Comparison of ENCODE assay signal across 8 cellular contexts in the genomic region with DNA sequence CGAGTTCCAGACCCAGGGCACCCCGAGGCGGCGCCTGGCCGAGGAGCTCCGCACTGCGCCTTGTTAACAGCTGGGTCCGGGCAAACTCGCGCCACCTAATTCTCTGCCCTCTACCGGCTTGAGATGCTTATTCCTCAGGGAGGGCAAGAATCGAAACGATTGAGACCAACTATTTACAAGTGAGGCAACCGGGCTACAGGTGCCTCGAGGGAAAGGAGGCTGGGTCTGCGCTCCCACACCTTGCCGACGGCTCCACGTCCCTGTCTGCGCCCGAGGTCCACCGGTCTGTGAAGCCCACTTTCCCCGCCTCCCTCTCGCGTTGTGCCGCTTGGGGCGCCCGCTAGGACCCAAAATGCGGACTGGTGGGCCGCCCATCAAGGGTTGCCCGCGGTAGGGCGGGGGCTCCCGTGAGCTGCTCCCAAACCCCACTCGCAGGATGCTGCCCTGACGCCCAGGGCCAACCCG. TPM values are rescaled to one million over a fixed set of nuclear protein-coding genes. Genes with fewer than 3 reads are reported as not detected.
DNase-seq lines count a peak whose midpoint lies in the region; ATAC-seq and TF ChIP-seq lines count a peak whose summit lies in the region.

No MANE protein-coding gene starts in this region.

- H3K27ac Mint-ChIP-seq in CD8-positive, alpha-beta memory T cell = peak overlapping the region; percentile 59 to 93 (median 87)
- no peak overlapping the region for H3K27ac Mint-ChIP-seq in activated naive CD4-positive, alpha-beta T cell treated with anti-CD3 and anti-CD28 coated beads, Interleukin-2, amount 50 U/mL, for 24 hours

- peak overlapping the region; percentile 48 for H3K4me3 ChIP-seq in CD8-positive, alpha-beta memory T cell (ENCODE audit: low read length)
- H3K4me3 ChIP-seq in SJCRH30 (peak overlapping the region; percentile 84), heart left ventricle (peak overlapping the region; percentile 62 to 97 (median 85))

- H3K36me3 Mint-ChIP-seq in CD8-positive, alpha-beta memory T cell = peaks cover 0 to 19% (median 0%) of the 10 kb centered on the region in 3 donors
- H3K36me3 Mint-ChIP-seq in activated naive CD4-positive, alpha-beta T cell treated with anti-CD3 and anti-CD28 coated beads, Interleukin-2, amount 50 U/mL, for 24 hours = peaks cover 2% of the 10 kb centered on the region

- H3K4me3 Mint-ChIP-seq in CD8-positive, alpha-beta memory T cell = peak overlapping the region; percentile 85 to 94 (median 90)
- H3K4me3 Mint-ChIP-seq in activated naive CD4-positive, alpha-beta T cell treated with anti-CD3 and anti-CD28 coated beads, Interleukin-2, amount 50 U/mL, for 24 hours = peak overlapping the region; percentile 94

- DNase-seq in CD8-positive, alpha-beta memory T cell = peak; percentile 46 to 75 (median 64)
- DNase-seq in SJCRH30 (peak; percentile 76 to 79), heart left ventricle (peak; percentile 46 to 72 (median 57)), posterior cingulate gyrus (peak; percentile 32 to 93 (median 48)), ureter (ENCODE audit: low spot score) (peak; percentile 63)

- intact Hi-C loops in heart left ventricle (cut with DNase I) = no loop called here
- intact Hi-C loops in posterior cingulate gyrus (cut with DNase I) = no loop called here

- WGBS in heart left ventricle, 4 donors = 0 to 1% (median 1%) methylated on average over 8 to 37 of the region's 37 CpGs

- POLR2A ChIA-PET in CD8-positive, alpha-beta memory T cell (lab: Charles Lee) = interaction anchor here (0.7 to 1.9 kb wide), 3 partner anchors 25 to 752 kb away, joined by 3 to 8 read pairs (median 3); a partner anchor contains a TSS

- H3K36me3 ChIP-seq in CD8-positive, alpha-beta memory T cell (ENCODE audit: insufficient read depth, low read length) = no peaks in the 10 kb centered on the region
- H3K36me3 ChIP-seq in SJCRH30 = peaks cover 8% of the 10 kb centered on the region
- peaks cover 0 to 6% (median 4%) of the 10 kb centered on the region in 9 donors for H3K36me3 ChIP-seq in heart left ventricle

- no peaks in the 10 kb centered on the region for H3K9me3 ChIP-seq in CD8-positive, alpha-beta memory T cell (ENCODE audit: low read length)
- H3K9me3 ChIP-seq in SJCRH30 (replicated peaks) (no peaks in the 10 kb centered on the region), heart left ventricle (no peaks in the 10 kb centered on the region)

- TF ChIP-seq POLR2A in heart left ventricle (IDR thresholded peaks at IDR 0.05) = no peak

- H3K4me1 Mint-ChIP-seq in CD8-positive, alpha-beta memory T cell = peaks cover 54 to 61% (median 59%) of the 10 kb centered on the region in 3 donors
- H3K4me1 Mint-ChIP-seq in activated naive CD4-positive, alpha-beta T cell treated with anti-CD3 and anti-CD28 coated beads, Interleukin-2, amount 50 U/mL, for 24 hours = peaks cover 58% of the 10 kb centered on the region

- H3K4me1 ChIP-seq in CD8-positive, alpha-beta memory T cell (ENCODE audit: insufficient read depth, low read length) = peaks cover 30% of the 10 kb centered on the region
- H3K4me1 ChIP-seq in SJCRH30 = peaks cover 32% of the 10 kb centered on the region
- H3K4me1 ChIP-seq in heart left ventricle = peaks cover 0 to 41% (median 29%) of the 10 kb centered on the region in 12 donors

- CTCF ChIA-PET in CD8-positive, alpha-beta memory T cell (lab: Charles Lee) = interaction anchor here (1.2 to 7.3 kb wide), 9 partner anchors 10 to 56 kb away, joined by 3 to 55 read pairs (median 6); no protein-coding TSS in a partner anchor

- no peaks in the 10 kb centered on the region for H3K9me3 Mint-ChIP-seq in CD8-positive, alpha-beta memory T cell
- no peaks in the 10 kb centered on the region for H3K9me3 Mint-ChIP-seq in activated naive CD4-positive, alpha-beta T cell treated with anti-CD3 and anti-CD28 coated beads, Interleukin-2, amount 50 U/mL, for 24 hours

- peak; percentile 40 for ATAC-seq in GM19372 (IDR thresholded peaks at IDR 0.05; ENCODE audit: low read depth, unreplicated experiment)
- peak; percentile 48 for ATAC-seq in HG03460 (IDR thresholded peaks at IDR 0.05; ENCODE audit: unreplicated experiment)
- peak; percentile 4 to 75 (median 49) for ATAC-seq in heart left ventricle

- H3K27ac ChIP-seq in CD8-positive, alpha-beta memory T cell (ENCODE audit: low read depth, low read length) = peak overlapping the region; percentile 62
- H3K27ac ChIP-seq in SJCRH30 (peak overlapping the region; percentile 60), heart left ventricle (peak overlapping the region; percentile 66 to 94 (median 88))

- H3K27me3 Mint-ChIP-seq in CD8-positive, alpha-beta memory T cell = no peaks in the 10 kb centered on the region
- no peaks in the 10 kb centered on the region for H3K27me3 Mint-ChIP-seq in activated naive CD4-positive, alpha-beta T cell treated with anti-CD3 and anti-CD28 coated beads, Interleukin-2, amount 50 U/mL, for 24 hours

- TF ChIP-seq CTCF in heart left ventricle (IDR thresholded peaks at IDR 0.05) = peak in 7 of 12 donors; percentile 8 to 50 (median 39)

- H3K27me3 ChIP-seq in CD8-positive, alpha-beta memory T cell (ENCODE audit: insufficient read depth, low read length, poor library complexity, severe bottlenecking) = no peaks in the 10 kb centered on the region
- no peaks in the 10 kb centered on the region for H3K27me3 ChIP-seq in SJCRH30
- H3K27me3 ChIP-seq in heart left ventricle = no peaks in the 10 kb centered on the region

RNA-seq across cellular contexts. Expression of a gene that starts 0.5 kb away (rescaled TPM):
- 100 to 1,000 TPM; 117 to 120 TPM for total RNA-seq in CD8-positive, alpha-beta memory T cell
- 170 TPM for polyA plus RNA-seq in CD8-positive, alpha-beta memory T cell
- 141 and 145 TPM in 2 replicates for total RNA-seq in SJCRH30 (2014; rRNA removed; shearing (Covaris generic))
- total RNA-seq in heart left ventricle = 100 to 1,000 TPM in 8 of 9 donors, 10 to 100 TPM in 1; 97.0 to 308 (median 185) TPM
- polyA plus RNA-seq in heart left ventricle = 100 to 1,000 TPM; 163 to 335 TPM
- 66.6 TPM for total RNA-seq in ureter

Comparison
In these comparisons a context has a peak if more than half of its experiments do, and no peak if none do; other contexts are left out.
1. Peak in every context shown above with its lines: DNase-seq, ATAC-seq, H3K4me3 ChIP-seq and H3K27ac ChIP-seq.